Comparison of ENCODE assay signal across 12 cellular contexts in the genomic region with DNA sequence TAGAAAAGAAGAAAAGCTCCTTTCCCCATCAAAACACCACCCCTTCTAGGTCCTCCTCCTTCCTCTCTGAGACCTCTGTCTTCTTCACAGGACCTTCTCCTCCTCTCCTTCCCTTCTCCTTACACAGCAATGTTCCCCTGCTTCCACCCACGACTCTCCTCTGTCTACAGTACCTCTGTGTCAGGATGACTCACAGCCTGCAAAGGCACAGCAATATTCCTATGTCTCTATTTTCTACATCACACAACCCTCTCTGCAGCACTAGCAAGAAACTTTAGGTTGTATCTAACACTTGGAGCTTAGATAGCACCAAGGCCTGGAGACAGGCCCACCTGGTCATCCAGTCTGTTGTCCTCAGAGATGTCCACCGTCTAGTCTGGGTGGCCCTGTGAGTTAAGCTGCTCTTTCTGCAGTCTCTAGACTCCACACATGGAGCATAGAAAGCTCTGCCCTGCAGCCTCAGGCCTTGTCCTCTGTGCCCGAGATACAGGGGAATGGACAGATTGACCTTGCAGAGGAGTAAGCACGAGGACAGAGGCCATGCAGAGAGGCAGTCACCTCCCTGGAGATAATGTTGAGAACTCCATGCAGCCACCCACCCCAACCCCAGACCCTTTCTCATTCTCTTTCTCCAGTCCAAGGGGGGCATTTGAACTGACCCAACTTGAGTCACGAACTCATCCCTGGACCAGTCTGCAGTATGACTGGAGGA.
DNase-seq lines count a peak whose midpoint lies in the region; ATAC-seq, FAIRE-seq and TF ChIP-seq lines count a peak whose summit lies in the region.
"Had no signal": no experiment of that assay in that cellular context is flagged by ENCODE, and none has a peak within 500 bp of the region (broad histone marks: within the 10 kb centered on the region; RNA-seq: fewer than 3 reads in every experiment).

No MANE protein-coding gene starts in this region.

- TF ChIP-seq EP300 in SK-N-SH (IDR thresholded peaks at IDR 0.05; ENCODE audit: borderline replicate concordance in 1 of 2, low read depth in 1 of 2, low read length in 1 of 2): no peak

- CTCF ChIA-PET in SK-N-SH (lab: Yijun Ruan, JAX): interaction anchor here (1.0 to 18.5 kb wide), 14 partner anchors 12 to 277 kb away, joined by 3 to 666 read pairs (median 41); partner anchors contain the start of genes RUFY4 and TNS1

- no peak for ATAC-seq in HG03025 (IDR thresholded peaks at IDR 0.05; ENCODE audit: low FRiP score, unreplicated experiment)

- no peaks in the 10 kb centered on the region for H3K27me3 ChIP-seq in SK-N-SH (ENCODE audit: insufficient read depth)
- no peaks in the 10 kb centered on the region for H3K27me3 ChIP-seq in skeletal muscle satellite cell (ENCODE audit: control insufficient read depth, insufficient read depth, low read length)
- H3K27me3 ChIP-seq: suprapubic skin had no signal

- peaks cover 40% of the 10 kb centered on the region for H3F3A ChIP-seq in SK-N-SH (replicated peaks; ENCODE audit: insufficient read depth)

- no peaks in the 10 kb centered on the region for H3K79me2 ChIP-seq in SK-N-SH (ENCODE audit: insufficient read depth)

- H2AFZ ChIP-seq in SK-N-SH (ENCODE audit: low read depth): no peak overlapping the region

- no peak for DNase-seq in GM12891 (ENCODE audit: insufficient read length, low spot score)
- peak; percentile 2 for DNase-seq in SK-N-SH
- peak; percentile 14 for DNase-seq in epithelial cell of prostate (ENCODE audit: low read depth, low spot score)
- DNase-seq in mucosa of gallbladder (ENCODE audit: low spot score): no peak
- no peak for DNase-seq in GM13976 (ENCODE audit: low spot score)
- no peak for DNase-seq in DMS 273 (lab: John Stamatoyannopoulos, UW; ENCODE audit: unreplicated experiment)
- DNase-seq: activated gamma-delta T cell, mucosa of descending colon, NCI-H2081 had no signal

- POLR2A ChIA-PET in SK-N-SH (lab: Yijun Ruan, JAX): interaction anchor here (0.7 kb wide), 1 partner anchor 39 kb away, joined by 3 read pairs; no protein-coding TSS in a partner anchor

- no peak overlapping the region for H3K4me3 ChIP-seq in SK-N-SH (ENCODE audit: low read depth in 2 of 2, low read length in 1 of 2)
- H3K4me3 ChIP-seq in skeletal muscle satellite cell (ENCODE audit: low read length): no peak overlapping the region
- H3K4me3 ChIP-seq: mucosa of descending colon, suprapubic skin had no signal

- peaks cover 0 to 6% of the 10 kb centered on the region in 2 experiments; a peak in 1 of 4 replicates for H3K4me1 ChIP-seq in SK-N-SH (ENCODE audit: control insufficient read depth in 1 of 2, insufficient read depth in 2 of 2, low read depth in 1 of 2, low read length in 1 of 2)
- H3K4me1 ChIP-seq in skeletal muscle satellite cell (ENCODE audit: control insufficient read depth, insufficient read depth, low read length): peaks cover 21% of the 10 kb centered on the region

- H3K9ac ChIP-seq in SK-N-SH: no peak overlapping the region
- no peak overlapping the region for H3K9ac ChIP-seq in skeletal muscle satellite cell (ENCODE audit: low read depth, low read length)

- peaks cover 0 to 8% of the 10 kb centered on the region in 2 experiments for H3K36me3 ChIP-seq in SK-N-SH (replicated peaks in 1 of 2; ENCODE audit: control insufficient read depth in 1 of 2, insufficient read depth in 2 of 2, low read length in 1 of 2)
- H3K36me3 ChIP-seq in skeletal muscle satellite cell (ENCODE audit: insufficient read depth, low read length): peaks cover 7% of the 10 kb centered on the region
- H3K36me3 ChIP-seq: suprapubic skin had no signal

- H4K20me1 ChIP-seq in SK-N-SH (ENCODE audit: insufficient read depth): no peaks in the 10 kb centered on the region; the same call in 1 of the 2 replicates

- TF ChIP-seq POLR2A in GM12891 (IDR thresholded peaks at IDR 0.05; ENCODE audit: low read depth, low read length): no peak

- H3K9me2 ChIP-seq in SK-N-SH: no peaks in the 10 kb centered on the region

- no peak overlapping the region for H3K4me2 ChIP-seq in SK-N-SH
- H3K4me2 ChIP-seq in skeletal muscle satellite cell (ENCODE audit: low read length): peak overlapping the region; percentile 36

- H3K9me3 ChIP-seq in SK-N-SH: no peaks in the 10 kb centered on the region
- no peaks in the 10 kb centered on the region for H3K9me3 ChIP-seq in skeletal muscle satellite cell (replicated peaks; ENCODE audit: low read length)
- H3K9me3 ChIP-seq: mucosa of descending colon, suprapubic skin had no signal

- in situ Hi-C loops in GM13976 (cut with MboI; ENCODE audit: low sequenced_read_pairs, unreplicated experiment): loop anchor here (10.0 to 25.0 kb wide), 3 partner anchors 96 to 271 kb away; partner anchors contain the start of gene RUFY4

- peak; percentile 75 for FAIRE-seq in GM12891 (lab: Jason Lieb, UNC)

- H3K27ac ChIP-seq in SK-N-SH (ENCODE audit: low read depth in 2 of 2, low read length in 1 of 2): 0 out of 4 replicates have a peak overlapping the region, but pooled peaks of 1 of the 2 experiments have one; percentile 14
- no peak overlapping the region for H3K27ac ChIP-seq in epithelial cell of prostate
- H3K27ac ChIP-seq: suprapubic skin had no signal

- WGBS in SK-N-SH (ENCODE audit: low lambda C conversion rate): 48% methylated on average over 5 of the region's 5 CpGs

- TF ChIP-seq RAD21 in SK-N-SH (IDR thresholded peaks at IDR 0.05; ENCODE audit: low read length): no peak

- no peak for TF ChIP-seq CTCF in SK-N-SH (IDR thresholded peaks at IDR 0.05)
- TF ChIP-seq CTCF in GM13976 (IDR thresholded peaks at IDR 0.05; ENCODE audit: borderline replicate concordance, control extremely low read depth, extremely low read depth, insufficient read depth, missing control alignments): no peak

TF ChIP-seq in GM12891, 5 proteins besides CTCF, POLR2A, EP300 and RAD21:
- no peak for TF ChIP-seq PAX5 (IDR thresholded peaks at IDR 0.05; ENCODE audit: insufficient read depth, low read length, severe bottlenecking)
- no peak for TF ChIP-seq TAF1 (IDR thresholded peaks at IDR 0.05; ENCODE audit: low read depth, low read length)
- no peak for TF ChIP-seq POU2F2 (IDR thresholded peaks at IDR 0.05; ENCODE audit: low read depth, low read length)
- TF ChIP-seq POLR2AphosphoS5 (IDR thresholded peaks at IDR 0.05; ENCODE audit: low read depth, low read length): no peak
- no peak for TF ChIP-seq SPI1 (IDR thresholded peaks at IDR 0.05; ENCODE audit: low read depth, low read length)

TF ChIP-seq in SK-N-SH, 30 proteins besides CTCF, POLR2A, EP300 and RAD21:
- TF ChIP-seq REST (IDR thresholded peaks at IDR 0.05; ENCODE audit: low read depth, low read length): no peak
- TF ChIP-seq FOSL2 (IDR thresholded peaks at IDR 0.05; ENCODE audit: borderline replicate concordance, low read depth): peak; percentile 65

Comparison
In these comparisons a context has a peak if more than half of its experiments do, and no peak if none do; other contexts are left out.
1. DNase-seq: peak in SK-N-SH (single experiment) and epithelial cell of prostate (single experiment); none in GM12891 (single experiment), mucosa of gallbladder (single experiment), GM13976 (single experiment) and DMS 273 (single experiment).